16 cellular contexts compared by ENCODE assay signal in the genomic region with DNA sequence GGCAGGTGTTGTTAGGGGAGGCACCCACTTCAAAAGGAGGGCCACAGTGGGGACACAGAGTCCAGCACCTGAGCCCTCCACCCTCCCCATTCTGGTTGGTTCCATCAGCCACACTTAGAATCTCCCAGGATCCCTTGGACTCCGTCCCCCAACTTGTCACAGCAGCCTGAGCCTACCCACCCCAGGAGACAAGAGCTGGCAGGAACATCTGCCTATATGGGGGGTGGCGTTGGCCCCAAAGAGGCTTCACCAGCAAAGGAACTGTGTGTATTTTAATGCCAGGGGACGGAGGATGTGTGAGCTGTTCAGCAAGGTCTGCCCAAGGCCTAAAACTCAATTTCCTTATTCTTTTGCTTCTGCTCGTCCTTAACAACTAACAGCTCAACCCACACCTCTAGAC.
DNase-seq lines count a peak whose midpoint lies in the region; ATAC-seq and TF ChIP-seq lines count a peak whose summit lies in the region.
"Had no signal": no experiment of that assay in that cellular context is flagged by ENCODE, and none has a peak within 500 bp of the region (broad histone marks: within the 10 kb centered on the region; RNA-seq: fewer than 3 reads in every experiment).

No MANE protein-coding gene starts in this region.

- H3K79me1 ChIP-seq in IMR-90 (ENCODE audit: low read depth in 1 of 2, low read length in 2 of 2) = no peaks in the 10 kb centered on the region

- no peak for TF ChIP-seq CTCF in IMR-90 (conservative IDR thresholded peaks at IDR 0.05; ENCODE audit: low read depth, low read length)
- TF ChIP-seq CTCF in dorsolateral prefrontal cortex (IDR thresholded peaks at IDR 0.05 in 54 of 56, conservative IDR thresholded peaks at IDR 0.05 in 2 of 56; ENCODE audit: low read depth in 1 of 56, partially characterized antibody in 56 of 56) = no peak
- TF ChIP-seq CTCF in nephron progenitor cell (IDR thresholded peaks at IDR 0.05) = no peak
- no peak for TF ChIP-seq CTCF in suprapubic skin (IDR thresholded peaks at IDR 0.05)

- no peak overlapping the region for H3K4me3 Mint-ChIP-seq in nephron progenitor cell
- H3K4me3 Mint-ChIP-seq: HFFc6 had no signal

- BruUV-seq in IMR-90 (replicated peaks; lab: Mats Ljungman, UMichigan) = TSS peak; percentile 61

- no peak overlapping the region for H2BK120ac ChIP-seq in IMR-90 (ENCODE audit: low read depth, low read length)

- H3K18ac ChIP-seq in IMR-90 (ENCODE audit: low read depth, low read length) = no peak overlapping the region

- H3K4me1 ChIP-seq in IMR-90 (ENCODE audit: control insufficient read depth, insufficient read depth, low read length) (no peaks in the 10 kb centered on the region), suprapubic skin (no peaks in the 10 kb centered on the region)
- H3K4me1 ChIP-seq in effector memory CD4-positive, alpha-beta T cell (ENCODE audit: control insufficient read depth, insufficient read depth, low read length, poor library complexity, severe bottlenecking) = no peaks in the 10 kb centered on the region

- H2AFZ ChIP-seq in IMR-90 (replicated peaks; ENCODE audit: low read length, poor library complexity) = no peak overlapping the region

- in situ Hi-C loops in IMR-90 (cut with MboI; ENCODE audit: low sequenced_read_pairs) = no loop called here

- H3K9me3 ChIP-seq in IMR-90 (ENCODE audit: control insufficient read depth, insufficient read depth, low read length) = peaks cover 2% of the 10 kb centered on the region
- H3K9me3 ChIP-seq in suprapubic skin = peaks cover 3% of the 10 kb centered on the region
- H3K9me3 ChIP-seq in effector memory CD4-positive, alpha-beta T cell (ENCODE audit: control insufficient read depth, low read length) = no peaks in the 10 kb centered on the region

- H3K27me3 Mint-ChIP-seq in nephron progenitor cell (ENCODE audit: low read depth, poor library complexity) = no peaks in the 10 kb centered on the region

- H3K36me3 ChIP-seq in IMR-90 (ENCODE audit: control insufficient read depth, insufficient read depth, low read length) = peaks cover 31% of the 10 kb centered on the region
- peaks cover 56% of the 10 kb centered on the region for H3K36me3 ChIP-seq in suprapubic skin
- H3K36me3 ChIP-seq in effector memory CD4-positive, alpha-beta T cell (ENCODE audit: control insufficient read depth, insufficient read depth, low read length) = no peaks in the 10 kb centered on the region

- TF ChIP-seq POLR2A in IMR-90 (IDR thresholded peaks at IDR 0.05; ENCODE audit: low read depth, low read length) (no peak), suprapubic skin (IDR thresholded peaks at IDR 0.05) (no peak)

- no peak overlapping the region for H3K9ac ChIP-seq in IMR-90 (ENCODE audit: low read depth, low read length)
- H3K9ac ChIP-seq: BLaER1 treated with 17β-estradiol and CSF1 and Interleukin-3, amounts not matched to agents 10 nM and 100 nM had no signal

- WGBS in IMR-90 (ENCODE audit: extremely low coverage in 2 of 2, insufficient read length in 1 of 2), 2 experiments = 88% methylated on average over 1 of the region's 4 CpGs; no CpG with 5 or more reads in 1 of the 2 experiments
- WGBS in suprapubic skin = 87% methylated on average over 4 of the region's 4 CpGs

- no peak for TF ChIP-seq EP300 in suprapubic skin (IDR thresholded peaks at IDR 0.05)

- no peak overlapping the region for H4K8ac ChIP-seq in IMR-90 (ENCODE audit: low read depth in 2 of 2, low read length in 2 of 2)

- no peak overlapping the region for H3K14ac ChIP-seq in IMR-90 (replicated peaks; ENCODE audit: low read depth, low read length)

- H3K4ac ChIP-seq in IMR-90 (ENCODE audit: low read depth, low read length) = no peak overlapping the region

- no peak overlapping the region for H4K5ac ChIP-seq in IMR-90 (ENCODE audit: low read depth, low read length)

- dilution Hi-C loops in IMR-90 (cut with HindIII; ENCODE audit: low sequenced_read_pairs, unreplicated experiment) = no loop called here

- DNase-seq in IMR-90 (no peak), dorsolateral prefrontal cortex (peak in 4 of 10 donors; percentile 17 to 55 (median 40)), nephron progenitor cell (no peak), suprapubic skin (ENCODE audit: low spot score in 2 of 2) (no peak), NOMO-1 (lab: John Stamatoyannopoulos, UW; ENCODE audit: unreplicated experiment in 2 of 2) (no peak)
- DNase-seq in stimulated activated CD8-positive, alpha-beta memory T cell treated with anti-CD3 and anti-CD28 coated beads, Interleukin-4, amount 100 ng/mL, for 48 hours = no peak
- no peak for DNase-seq in effector memory CD4-positive, alpha-beta T cell
- DNase-seq: 8988T, HFFc6, MV-4-11, NCI-H1417 treated with DMSO at 0.1 percent for 48 hours, NCI-H2029, NCI-H510A treated with DMSO at 0.1 percent for 48 hours had no signal

- no peak overlapping the region for H4K91ac ChIP-seq in IMR-90 (ENCODE audit: insufficient read depth, low read depth, low read length)

- no peaks in the 10 kb centered on the region; the same call in 1 of the 2 replicates for H4K20me1 ChIP-seq in IMR-90 (ENCODE audit: insufficient read depth, low read length)

- H3K27me3 ChIP-seq in IMR-90 (ENCODE audit: control insufficient read depth, insufficient read depth, low read length) (no peaks in the 10 kb centered on the region), dorsolateral prefrontal cortex (no peaks in the 10 kb centered on the region), suprapubic skin (no peaks in the 10 kb centered on the region)
- H3K27me3 ChIP-seq in effector memory CD4-positive, alpha-beta T cell (replicated peaks; ENCODE audit: control insufficient read depth, insufficient read depth, low read length, poor library complexity, severe bottlenecking) = no peaks in the 10 kb centered on the region
- H3K27me3 ChIP-seq: BLaER1 treated with 17β-estradiol and CSF1 and Interleukin-3, amounts not matched to agents 10 nM and 100 nM had no signal

- H3K56ac ChIP-seq in IMR-90 (ENCODE audit: extremely low read depth, insufficient read depth, low read length) = no peak overlapping the region

- H2BK20ac ChIP-seq in IMR-90 (ENCODE audit: low read depth, low read length) = no peak overlapping the region

- CTCF ChIA-PET in IMR-90 (lab: Yijun Ruan, JAX) = no interaction called here

- H3K27ac ChIP-seq in IMR-90 (ENCODE audit: insufficient read depth, low read length) (no peak overlapping the region), dorsolateral prefrontal cortex (peak overlapping the region in 48 of 59 donors; percentile 4 to 88 (median 56)), suprapubic skin (peak overlapping the region; percentile 56)
- H3K27ac ChIP-seq in effector memory CD4-positive, alpha-beta T cell (ENCODE audit: insufficient read depth, low read length, poor library complexity, severe bottlenecking) = no peak overlapping the region
- H3K27ac ChIP-seq: BLaER1 treated with 17β-estradiol and CSF1 and Interleukin-3, amounts not matched to agents 10 nM and 100 nM had no signal

- ATAC-seq in IMR-90 (ENCODE audit: low read depth) (no peak), HG03565 (IDR thresholded peaks at IDR 0.05; ENCODE audit: unreplicated experiment) (no peak)
- ATAC-seq: HepG2 had no signal

- H2AK9ac ChIP-seq in IMR-90 (replicated peaks; ENCODE audit: low read depth, low read length, poor library complexity) = no peak overlapping the region

- intact Hi-C loops in IMR-90 (cut with micrococcal nuclease) = no loop called here
- intact Hi-C loops in dorsolateral prefrontal cortex (cut with DNase I) = no loop called here

- H3K4me3 ChIP-seq in IMR-90 (ENCODE audit: insufficient read depth, low read depth, low read length) (no peak overlapping the region), dorsolateral prefrontal cortex (no peak overlapping the region), suprapubic skin (no peak overlapping the region)
- no peak overlapping the region for H3K4me3 ChIP-seq in effector memory CD4-positive, alpha-beta T cell (ENCODE audit: insufficient read depth, low read depth, low read length, poor library complexity, severe bottlenecking)
- H3K4me3 ChIP-seq: BLaER1 treated with 17β-estradiol and CSF1 and Interleukin-3, amounts not matched to agents 10 nM and 100 nM had no signal

- no peak overlapping the region for H2BK5ac ChIP-seq in IMR-90 (ENCODE audit: low read depth, low read length, poor library complexity, severe bottlenecking)

- no peak overlapping the region for H3K23ac ChIP-seq in IMR-90 (ENCODE audit: low read depth, low read length)

- H2BK15ac ChIP-seq in IMR-90 (ENCODE audit: low read depth, low read length) = no peak overlapping the region

- no peak overlapping the region for H2AK5ac ChIP-seq in IMR-90 (ENCODE audit: low read depth, low read length)

- no peak overlapping the region for H3K4me2 ChIP-seq in IMR-90 (ENCODE audit: low read depth, low read length)
- H3K4me2 ChIP-seq: BLaER1 treated with 17β-estradiol and CSF1 and Interleukin-3, amounts not matched to agents 10 nM and 100 nM had no signal

- H3K36me3 Mint-ChIP-seq in nephron progenitor cell (ENCODE audit: low read depth) = peaks cover 38% of the 10 kb centered on the region

- peaks cover 3% of the 10 kb centered on the region for H3K9me3 Mint-ChIP-seq in nephron progenitor cell

- POLR2A ChIA-PET in IMR-90 (lab: Charles Lee; ENCODE audit: unreplicated experiment) = no interaction called here

- H3K9me1 ChIP-seq in IMR-90 (ENCODE audit: insufficient read depth, low read length) = no peaks in the 10 kb centered on the region

- peaks cover 15% of the 10 kb centered on the region for H3K4me1 Mint-ChIP-seq in nephron progenitor cell

- TF ChIP-seq RAD21 in IMR-90 (IDR thresholded peaks at IDR 0.05; ENCODE audit: low read length) = no peak

- H3K27ac Mint-ChIP-seq in nephron progenitor cell = peak overlapping the region; percentile 58
- H3K27ac Mint-ChIP-seq: HFFc6 had no signal

TF ChIP-seq in IMR-90, 13 proteins besides CTCF, POLR2A, EP300 and RAD21 (continues in another document):
- TF ChIP-seq FOS (IDR thresholded peaks at IDR 0.05; ENCODE audit: low read depth, low read length) (no peak), CHD1 (IDR thresholded peaks at IDR 0.05; ENCODE audit: low read depth, low read length) (no peak), SMC3 (IDR thresholded peaks at IDR 0.05; ENCODE audit: low read depth, low read length) (no peak), MXI1 (IDR thresholded peaks at IDR 0.05; ENCODE audit: borderline replicate concordance, low read depth, low read length) (no peak), BHLHE40 (IDR thresholded peaks at IDR 0.05; ENCODE audit: low read depth, low read length) (no peak), NFE2L2 (IDR thresholded peaks at IDR 0.05; ENCODE audit: low read depth, low read length) (no peak), MAZ (IDR thresholded peaks at IDR 0.05; ENCODE audit: borderline replicate concordance, low read depth, low read length) (no peak), RFX5 (IDR thresholded peaks at IDR 0.05; ENCODE audit: low read depth, low read length) (no peak)

Comparison
In these comparisons a context has a peak if more than half of its experiments do, and no peak if none do; other contexts are left out.
1. H3K27ac ChIP-seq: peak in dorsolateral prefrontal cortex (48 of 59) and suprapubic skin (single experiment); none in IMR-90 (single experiment) and effector memory CD4-positive, alpha-beta T cell (single experiment).